ENCODE assay signal across 10 cellular contexts in the genomic region with DNA sequence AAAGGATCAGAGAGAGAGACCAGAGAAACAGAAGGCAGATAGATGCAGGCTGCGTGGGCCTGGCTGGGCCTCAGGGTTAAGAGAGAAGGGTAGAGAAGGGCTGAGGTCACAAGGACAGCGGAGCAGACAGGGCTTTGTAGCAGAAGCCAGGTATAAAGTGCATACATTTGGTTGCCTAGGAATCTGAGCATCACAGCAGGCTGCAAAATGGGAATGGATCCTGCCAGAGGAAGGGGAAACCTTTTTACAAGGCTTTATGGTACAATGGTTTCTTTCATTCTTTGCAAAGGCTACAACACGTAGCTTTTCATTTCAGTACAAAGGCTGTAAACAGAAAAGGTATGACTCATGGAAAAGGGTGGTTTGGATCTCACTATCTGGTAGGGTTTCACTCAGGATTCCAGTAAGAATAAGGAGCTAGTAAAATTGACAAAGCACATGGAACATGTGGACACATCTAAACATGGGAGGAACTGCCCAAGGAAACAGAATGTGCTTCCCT.
DNase-seq lines count a peak whose midpoint lies in the region; ATAC-seq and TF ChIP-seq lines count a peak whose summit lies in the region.
"Had no signal": no experiment of that assay in that cellular context is flagged by ENCODE, and none has a peak within 500 bp of the region (broad histone marks: within the 10 kb centered on the region; RNA-seq: fewer than 3 reads in every experiment).

No MANE protein-coding gene starts in this region.

- no peaks in the 10 kb centered on the region for H3K27me3 ChIP-seq in gastroesophageal sphincter
- no peaks in the 10 kb centered on the region for H3K27me3 ChIP-seq in smooth muscle cell (ENCODE audit: low read depth)

- H3K9me3 ChIP-seq in T-helper 17 cell (ENCODE audit: control insufficient read depth, low read length, poor library complexity, severe bottlenecking) (no peaks in the 10 kb centered on the region), gastroesophageal sphincter (no peaks in the 10 kb centered on the region), smooth muscle cell (replicated peaks; ENCODE audit: low read depth) (no peaks in the 10 kb centered on the region)
- H3K9me3 ChIP-seq: thoracic aorta had no signal

- H3K36me3 Mint-ChIP-seq in T-helper 17 cell (ENCODE audit: low read depth): no peaks in the 10 kb centered on the region

- DNase-seq in NCI-H2081 (lab: John Stamatoyannopoulos, UW): peak; percentile 2 to 24
- DNase-seq in NCI-H2081 treated with DMSO at 0.1 percent for 48 hours (lab: John Stamatoyannopoulos, UW): no peak
- no peak for DNase-seq in T-helper 17 cell
- DNase-seq in smooth muscle cell (lab: John Stamatoyannopoulos, UW; ENCODE audit: unreplicated experiment): no peak
- DNase-seq in NCI-H2227 treated with DMSO at 0.1 percent for 48 hours (lab: John Stamatoyannopoulos, UW): no peak
- no peak for DNase-seq in NCI-H345 (lab: John Stamatoyannopoulos, UW)
- DNase-seq: 8988T had no signal

- TF ChIP-seq POLR2A in gastroesophageal sphincter (IDR thresholded peaks at IDR 0.05): no peak

- H3K27ac ChIP-seq in gastroesophageal sphincter (peak overlapping the region in 3 of 4 donors; percentile 5 to 15 (median 8)), smooth muscle cell (ENCODE audit: low read depth) (peak overlapping the region; percentile 79)
- H3K27ac ChIP-seq: thoracic aorta had no signal

- H2AFZ ChIP-seq in smooth muscle cell (ENCODE audit: low read depth): no peak overlapping the region

- H3K27ac Mint-ChIP-seq in T-helper 17 cell: no peak overlapping the region

- peaks cover 0 to 8% of the 10 kb centered on the region in 2 donors for H3K36me3 ChIP-seq in gastroesophageal sphincter
- H3K36me3 ChIP-seq in smooth muscle cell (ENCODE audit: low read depth): no peaks in the 10 kb centered on the region
- H3K36me3 ChIP-seq: thoracic aorta had no signal

- ATAC-seq in T-helper 17 cell (no peak), gastroesophageal sphincter (no peak), GM21737 (IDR thresholded peaks at IDR 0.05; ENCODE audit: unreplicated experiment) (no peak)

- H3K9ac ChIP-seq in smooth muscle cell (ENCODE audit: low read depth): peak overlapping the region; percentile 20

- H3K4me1 Mint-ChIP-seq in T-helper 17 cell: peaks cover 2% of the 10 kb centered on the region

- WGBS in gastroesophageal sphincter (ENCODE audit: low coverage in 1 of 2), 2 donors: 52 to 80% methylated on average over 1 to 3 of the region's 3 CpGs
- 15% methylated on average over 3 of the region's 3 CpGs for WGBS in smooth muscle cell (ENCODE audit: low lambda C conversion rate)

- peaks cover 2% of the 10 kb centered on the region for H3K27me3 Mint-ChIP-seq in T-helper 17 cell

- no peaks in the 10 kb centered on the region for H3F3A ChIP-seq in smooth muscle cell (ENCODE audit: low read depth)

- peak overlapping the region; percentile 10 for H3K4me2 ChIP-seq in smooth muscle cell

- H3K79me2 ChIP-seq in smooth muscle cell (ENCODE audit: low read depth): no peaks in the 10 kb centered on the region

- peak overlapping the region; percentile 8 for H3K4me3 Mint-ChIP-seq in T-helper 17 cell

- H3K4me1 ChIP-seq in gastroesophageal sphincter: no peaks in the 10 kb centered on the region
- H3K4me1 ChIP-seq in smooth muscle cell (ENCODE audit: low read depth): peaks cover 14% of the 10 kb centered on the region

- TF ChIP-seq EP300 in gastroesophageal sphincter (IDR thresholded peaks at IDR 0.05): no peak

- H3K4me3 ChIP-seq in gastroesophageal sphincter: no peak overlapping the region
- H3K4me3 ChIP-seq in smooth muscle cell: no peak overlapping the region
- H3K4me3 ChIP-seq: thoracic aorta had no signal

- no peaks in the 10 kb centered on the region for H4K20me1 ChIP-seq in smooth muscle cell (ENCODE audit: low read depth)

- no peak for TF ChIP-seq CTCF in gastroesophageal sphincter (IDR thresholded peaks at IDR 0.05)
- TF ChIP-seq CTCF in smooth muscle cell (IDR thresholded peaks at IDR 0.05; ENCODE audit: borderline replicate concordance, insufficient read depth, poor library complexity, severe bottlenecking): no peak

Comparison
In these comparisons a context has a peak if more than half of its experiments do, and no peak if none do; other contexts are left out.
1. DNase-seq: peak in NCI-H2081 (2 of 2); none in NCI-H2081 treated with DMSO at 0.1 percent for 48 hours (single experiment), T-helper 17 cell (0 of 3), smooth muscle cell (single experiment), NCI-H2227 treated with DMSO at 0.1 percent for 48 hours (single experiment) and NCI-H345 (single experiment).